In genomic region chr1:241077386-241078147, GRCh38 we compare ENCODE assay signal across 17 cellular contexts.
DNase-seq lines count a peak whose midpoint lies in the region; ATAC-seq and TF ChIP-seq lines count a peak whose summit lies in the region.
"Had no signal": no experiment of that assay in that cellular context is flagged by ENCODE, and none has a peak within 500 bp of the region (broad histone marks: within the 10 kb centered on the region; RNA-seq: fewer than 3 reads in every experiment).

No MANE protein-coding gene starts in this region.

- intact Hi-C loops in sigmoid colon (cut with DNase I): no loop called here

- peak overlapping the region; percentile 0 for H3K4me3 Mint-ChIP-seq in osteocyte (ENCODE audit: unreplicated experiment)
- H3K4me3 Mint-ChIP-seq: stimulated activated memory B cell treated with anti-CD40 and anti-IgM and Interleukin-4, amounts not matched to agents 10 μg/mL and 1 μg/mL and 100 μg/mL, for 72 hours had no signal

- in situ Hi-C loops in SK-MEL-5 (cut with HindIII; ENCODE audit: low pct_unique_long_range_greater_than_20kb, low sequenced_read_pairs): no loop called here

- H3K27ac ChIP-seq in suprapubic skin (no peak overlapping the region), sigmoid colon (peak overlapping the region in 1 of 4 donors; percentile 37), SJCRH30 (no peak overlapping the region)
- H3K27ac ChIP-seq: A549, upper lobe of left lung, WERI-Rb-1 had no signal

- DNase-seq in Ammon's horn (ENCODE audit: low spot score) (peak; percentile 72), SK-MEL-5 (ENCODE audit: low read depth, low spot score) (peak; percentile 2), fibroblast of peridontal ligament (ENCODE audit: extremely low read depth) (peak; percentile 16), osteocyte (ENCODE audit: extremely low spot score, unreplicated experiment) (no peak), suprapubic skin (ENCODE audit: low spot score in 2 of 2) (no peak), sigmoid colon (no peak), SJCRH30 (no peak)
- DNase-seq: DMS53; effector CD4-positive, alpha-beta T cell; kidney glomerular epithelial cell; NCI-H226; upper lobe of left lung; WERI-Rb-1 had no signal

- TF ChIP-seq EP300 in suprapubic skin (IDR thresholded peaks at IDR 0.05) (no peak), sigmoid colon (IDR thresholded peaks at IDR 0.05) (no peak)

- no peak overlapping the region for H3K4me3 ChIP-seq in suprapubic skin
- H3K4me3 ChIP-seq in sigmoid colon: no peak overlapping the region
- H3K4me3 ChIP-seq in SJCRH30: no peak overlapping the region
- H3K4me3 ChIP-seq: A549, upper lobe of left lung had no signal

- H3K27me3 ChIP-seq in suprapubic skin (no peaks in the 10 kb centered on the region), sigmoid colon (no peaks in the 10 kb centered on the region), SJCRH30 (no peaks in the 10 kb centered on the region)
- H3K27me3 ChIP-seq: upper lobe of left lung had no signal

- H3K36me3 Mint-ChIP-seq in osteocyte (ENCODE audit: unreplicated experiment): no peaks in the 10 kb centered on the region
- H3K36me3 Mint-ChIP-seq: stimulated activated memory B cell treated with anti-CD40 and anti-IgM and Interleukin-4, amounts not matched to agents 10 μg/mL and 1 μg/mL and 100 μg/mL, for 72 hours had no signal

- no peak for TF ChIP-seq POLR2A in suprapubic skin (IDR thresholded peaks at IDR 0.05)
- TF ChIP-seq POLR2A in sigmoid colon (IDR thresholded peaks at IDR 0.05): no peak

- H3K9me3 Mint-ChIP-seq in osteocyte (ENCODE audit: unreplicated experiment): no peaks in the 10 kb centered on the region
- H3K9me3 Mint-ChIP-seq: stimulated activated memory B cell treated with anti-CD40 and anti-IgM and Interleukin-4, amounts not matched to agents 10 μg/mL and 1 μg/mL and 100 μg/mL, for 72 hours had no signal

- H3K4me1 Mint-ChIP-seq in osteocyte (ENCODE audit: unreplicated experiment): peaks cover 41% of the 10 kb centered on the region
- H3K4me1 Mint-ChIP-seq: stimulated activated memory B cell treated with anti-CD40 and anti-IgM and Interleukin-4, amounts not matched to agents 10 μg/mL and 1 μg/mL and 100 μg/mL, for 72 hours had no signal

- H3K27ac Mint-ChIP-seq in osteocyte (ENCODE audit: unreplicated experiment): peak overlapping the region; percentile 90
- H3K27ac Mint-ChIP-seq: stimulated activated memory B cell treated with anti-CD40 and anti-IgM and Interleukin-4, amounts not matched to agents 10 μg/mL and 1 μg/mL and 100 μg/mL, for 72 hours had no signal

- H3K36me3 ChIP-seq in suprapubic skin (no peaks in the 10 kb centered on the region), sigmoid colon (no peaks in the 10 kb centered on the region), SJCRH30 (no peaks in the 10 kb centered on the region)
- H3K36me3 ChIP-seq: upper lobe of left lung, WERI-Rb-1 had no signal

- ATAC-seq in HG03571 (IDR thresholded peaks at IDR 0.05; ENCODE audit: unreplicated experiment): no peak
- ATAC-seq: A549; HCT116; stimulated activated memory B cell treated with anti-CD40 and anti-IgM and Interleukin-4, amounts not matched to agents 10 μg/mL and 1 μg/mL and 100 μg/mL, for 72 hours had no signal

- no peaks in the 10 kb centered on the region for H3K27me3 Mint-ChIP-seq in osteocyte (ENCODE audit: unreplicated experiment)
- H3K27me3 Mint-ChIP-seq: stimulated activated memory B cell treated with anti-CD40 and anti-IgM and Interleukin-4, amounts not matched to agents 10 μg/mL and 1 μg/mL and 100 μg/mL, for 72 hours had no signal

- TF ChIP-seq CTCF in osteocyte (IDR thresholded peaks at IDR 0.05) (peak; percentile 18), suprapubic skin (IDR thresholded peaks at IDR 0.05) (no peak), sigmoid colon (IDR thresholded peaks at IDR 0.05) (no peak)

- H3K4me1 ChIP-seq in suprapubic skin (no peaks in the 10 kb centered on the region), sigmoid colon (no peaks in the 10 kb centered on the region), SJCRH30 (no peaks in the 10 kb centered on the region)
- H3K4me1 ChIP-seq: A549, upper lobe of left lung had no signal

- H3K9me3 ChIP-seq in suprapubic skin (no peaks in the 10 kb centered on the region), sigmoid colon (no peaks in the 10 kb centered on the region), SJCRH30 (replicated peaks) (no peaks in the 10 kb centered on the region)
- H3K9me3 ChIP-seq: A549, upper lobe of left lung had no signal

- 64% methylated on average over 11 of the region's 11 CpGs for WGBS in suprapubic skin
- 70 to 76% methylated on average over 11 of the region's 11 CpGs for WGBS in sigmoid colon, 2 donors

Comparison
In these comparisons a context has a peak if more than half of its experiments do, and no peak if none do; other contexts are left out.
1. DNase-seq: peak in Ammon's horn (single experiment), SK-MEL-5 (single experiment) and fibroblast of peridontal ligament (single experiment); none in osteocyte (single experiment), suprapubic skin (0 of 2), sigmoid colon (single experiment) and SJCRH30 (0 of 2).